Comparison of ENCODE assay signal across 15 cellular contexts in genomic region chr5:131457193-131457592, GRCh38.
A peak's percentile ranks its signal among the peaks of the same experiment; 100 is the strongest.
DNase-seq lines count a peak whose midpoint lies in the region; ATAC-seq and TF ChIP-seq lines count a peak whose summit lies in the region.
"Had no signal": no experiment of that assay in that cellular context is flagged by ENCODE, and none has a peak within 500 bp of the region (broad histone marks: within the 10 kb centered on the region; RNA-seq: fewer than 3 reads in every experiment).

No MANE protein-coding gene starts in this region.

- H3K4me1 ChIP-seq in cardiac muscle cell (ENCODE audit: low read depth) (peaks cover 10% of the 10 kb centered on the region), left ventricle myocardium inferior (peaks cover 29% of the 10 kb centered on the region)
- H3K4me1 ChIP-seq: A549 had no signal

- H3K27ac ChIP-seq in cardiac muscle cell, result peak overlapping the region; percentile 45
- H3K27ac ChIP-seq in left ventricle myocardium inferior (replicated peaks), result no peak overlapping the region
- no peak overlapping the region for H3K27ac ChIP-seq in CD4-positive, alpha-beta T cell (ENCODE audit: low read depth, low read length)
- no peak overlapping the region for H3K27ac ChIP-seq in brain microvascular endothelial cell
- H3K27ac ChIP-seq: A549, C4-2B had no signal

- H3K9me3 Mint-ChIP-seq in CD4-positive, alpha-beta T cell, result no peaks in the 10 kb centered on the region
- H3K9me3 Mint-ChIP-seq in stimulated activated naive B cell treated with anti-CD40 and anti-IgM and Interleukin-4, amounts not matched to agents 10 μg/mL and 1 μg/mL and 100 μg/mL, for 72 hours, result no peaks in the 10 kb centered on the region
- H3K9me3 Mint-ChIP-seq: CD8-positive, alpha-beta T cell had no signal

- no peak for TF ChIP-seq CTCF in cardiac muscle cell (IDR thresholded peaks at IDR 0.05; ENCODE audit: low read depth, low read length)
- no peak for TF ChIP-seq CTCF in left ventricle myocardium inferior (IDR thresholded peaks at IDR 0.05; ENCODE audit: borderline replicate concordance)
- no peak for TF ChIP-seq CTCF in CD4-positive, alpha-beta T cell (IDR thresholded peaks at IDR 0.05)
- TF ChIP-seq CTCF in brain microvascular endothelial cell (IDR thresholded peaks at IDR 0.05; ENCODE audit: low read depth, low read length, missing control alignments), result no peak

- no peaks in the 10 kb centered on the region for H3K9me3 ChIP-seq in cardiac muscle cell (ENCODE audit: low read depth)
- no peaks in the 10 kb centered on the region for H3K9me3 ChIP-seq in left ventricle myocardium inferior (replicated peaks)
- H3K9me3 ChIP-seq in CD4-positive, alpha-beta T cell (ENCODE audit: control insufficient read depth, low read length), result no peaks in the 10 kb centered on the region
- H3K9me3 ChIP-seq: A549 had no signal

- DNase-seq in cardiac muscle cell (ENCODE audit: low read depth in 1 of 2, low spot score in 1 of 2) (no peak), left ventricle myocardium inferior (no peak), left ventricle myocardium superior (no peak), brain microvascular endothelial cell (no peak)
- DNase-seq in CD4-positive, alpha-beta T cell, result no peak
- no peak for DNase-seq in stimulated activated naive B cell treated with anti-CD40 and anti-IgM and Interleukin-4, amounts not matched to agents 10 μg/mL and 1 μg/mL and 100 μg/mL, for 72 hours
- DNase-seq: AML-193; Calu3; CD8-positive, alpha-beta T cell; DMS79 treated with DMSO at 0.1 percent for 48 hours; GF-D8; H9 had no signal

- no peak overlapping the region for H3K4me3 Mint-ChIP-seq in CD4-positive, alpha-beta T cell
- no peak overlapping the region for H3K4me3 Mint-ChIP-seq in stimulated activated naive B cell treated with anti-CD40 and anti-IgM and Interleukin-4, amounts not matched to agents 10 μg/mL and 1 μg/mL and 100 μg/mL, for 72 hours
- H3K4me3 Mint-ChIP-seq: CD8-positive, alpha-beta T cell; H9 had no signal

- CTCF ChIA-PET in CD4-positive, alpha-beta T cell (lab: Charles Lee), result no interaction called here

- no peak overlapping the region for H3K4me3 ChIP-seq in cardiac muscle cell
- H3K4me3 ChIP-seq in left ventricle myocardium inferior, result no peak overlapping the region
- no peak overlapping the region for H3K4me3 ChIP-seq in brain microvascular endothelial cell (ENCODE audit: low read depth, low read length)
- H3K4me3 ChIP-seq: A549 had no signal

- H3K4me1 Mint-ChIP-seq in CD4-positive, alpha-beta T cell (ENCODE audit: low read depth), result peaks cover 50% of the 10 kb centered on the region
- H3K4me1 Mint-ChIP-seq in stimulated activated naive B cell treated with anti-CD40 and anti-IgM and Interleukin-4, amounts not matched to agents 10 μg/mL and 1 μg/mL and 100 μg/mL, for 72 hours, result no peaks in the 10 kb centered on the region
- H3K4me1 Mint-ChIP-seq: H9 had no signal

- peaks cover 97% of the 10 kb centered on the region for H3K36me3 Mint-ChIP-seq in CD4-positive, alpha-beta T cell (ENCODE audit: low read depth)
- H3K36me3 Mint-ChIP-seq in stimulated activated naive B cell treated with anti-CD40 and anti-IgM and Interleukin-4, amounts not matched to agents 10 μg/mL and 1 μg/mL and 100 μg/mL, for 72 hours, result peaks cover 40 to 57% of the 10 kb centered on the region in 2 donors

- intact Hi-C loops in left ventricle myocardium inferior (cut with micrococcal nuclease), result no loop called here
- intact Hi-C loops in CD4-positive, alpha-beta T cell (cut with DNase I, micrococcal nuclease), result no loop called here
- intact Hi-C loops in left ventricle myocardium superior (cut with micrococcal nuclease), result no loop called here

- no peak for ATAC-seq in CD4-positive, alpha-beta T cell (ENCODE audit: poor library complexity)
- peak; percentile 75 for ATAC-seq in left ventricle myocardium superior
- no peak for ATAC-seq in stimulated activated naive B cell treated with anti-CD40 and anti-IgM and Interleukin-4, amounts not matched to agents 10 μg/mL and 1 μg/mL and 100 μg/mL, for 72 hours (replicated peaks)
- ATAC-seq in GM18511 (IDR thresholded peaks at IDR 0.05; ENCODE audit: unreplicated experiment), result no peak
- ATAC-seq: A549; CD8-positive, alpha-beta T cell had no signal

- H3K27ac Mint-ChIP-seq in CD4-positive, alpha-beta T cell, result peak overlapping the region; percentile 79
- peak overlapping the region; percentile 9 for H3K27ac Mint-ChIP-seq in stimulated activated naive B cell treated with anti-CD40 and anti-IgM and Interleukin-4, amounts not matched to agents 10 μg/mL and 1 μg/mL and 100 μg/mL, for 72 hours
- H3K27ac Mint-ChIP-seq: H9 had no signal

- H3K36me3 ChIP-seq in cardiac muscle cell (peaks cover 22% of the 10 kb centered on the region), left ventricle myocardium inferior (peaks cover 18% of the 10 kb centered on the region), brain microvascular endothelial cell (replicated peaks) (no peaks in the 10 kb centered on the region)

- in situ Hi-C loops in brain microvascular endothelial cell (cut with HindIII; ENCODE audit: low pct_ligation_motif_present, low sequenced_read_pairs), result no loop called here

- no peaks in the 10 kb centered on the region for H3K27me3 ChIP-seq in cardiac muscle cell
- no peaks in the 10 kb centered on the region for H3K27me3 ChIP-seq in left ventricle myocardium inferior (ENCODE audit: low read depth)
- H3K27me3 ChIP-seq in CD4-positive, alpha-beta T cell (ENCODE audit: control insufficient read depth, insufficient read depth, low read length), result no peaks in the 10 kb centered on the region
- H3K27me3 ChIP-seq in brain microvascular endothelial cell (replicated peaks), result no peaks in the 10 kb centered on the region

- no peaks in the 10 kb centered on the region for H3K27me3 Mint-ChIP-seq in CD4-positive, alpha-beta T cell
- no peaks in the 10 kb centered on the region for H3K27me3 Mint-ChIP-seq in stimulated activated naive B cell treated with anti-CD40 and anti-IgM and Interleukin-4, amounts not matched to agents 10 μg/mL and 1 μg/mL and 100 μg/mL, for 72 hours

- POLR2A ChIA-PET in CD4-positive, alpha-beta T cell (lab: Charles Lee), result no interaction called here
